ENCODE assay signal across 1 cellular context in genomic region chrX:37347420-37347819, GRCh38.
TF ChIP-seq lines count a peak whose summit lies in the region.

No MANE protein-coding gene starts in this region.

TF ChIP-seq in GM23338, 12 proteins besides CTCF, POLR2A, EP300 and RAD21 (continued from another document):
- TF ChIP-seq ZNF462 (CRISPR knock-in tag; IDR thresholded peaks at IDR 0.05): no peak
- TF ChIP-seq CREB1 (CRISPR knock-in tag; IDR thresholded peaks at IDR 0.05; ENCODE audit: low read depth): no peak
- TF ChIP-seq EZH2phosphoT487 (IDR thresholded peaks at IDR 0.05; ENCODE audit: unreplicated experiment): no peak
- TF ChIP-seq JUNB (IDR thresholded peaks at IDR 0.05; ENCODE audit: unreplicated experiment): no peak
- TF ChIP-seq ZNF114 (CRISPR knock-in tag; IDR thresholded peaks at IDR 0.05): no peak
- TF ChIP-seq NANOG (IDR thresholded peaks at IDR 0.05; ENCODE audit: borderline replicate concordance): no peak
- no peak for TF ChIP-seq EZH2 (IDR thresholded peaks at IDR 0.05; ENCODE audit: low read depth, unreplicated experiment)
- TF ChIP-seq ETS1 (IDR thresholded peaks at IDR 0.05): no peak
